In genomic region chr7:15515201-15515777, GRCh38 we compare ENCODE assay signal across 22 cellular contexts. TPM values are rescaled to one million over a fixed set of nuclear protein-coding genes. Genes with fewer than 3 reads are reported as not detected.
DNase-seq lines count a peak whose midpoint lies in the region; ATAC-seq and TF ChIP-seq lines count a peak whose summit lies in the region.
"Had no signal": no experiment of that assay in that cellular context is flagged by ENCODE, and none has a peak within 500 bp of the region (broad histone marks: within the 10 kb centered on the region; RNA-seq: fewer than 3 reads in every experiment).

No MANE protein-coding gene starts in this region.

- no peaks in the 10 kb centered on the region for H3K79me1 ChIP-seq in mesenchymal stem cell (replicated peaks; ENCODE audit: low read length, poor library complexity, severe bottlenecking)

- H3K18ac ChIP-seq in mesenchymal stem cell (ENCODE audit: low read depth in 1 of 2, low read length in 2 of 2), result no peak overlapping the region

- H3K27ac ChIP-seq in mesenchymal stem cell (ENCODE audit: low read length, poor library complexity, severe bottlenecking) (peak overlapping the region; percentile 55), thoracic aorta (no peak overlapping the region)
- H3K27ac ChIP-seq: WERI-Rb-1 had no signal

- no peak overlapping the region for H2AFZ ChIP-seq in mesenchymal stem cell (ENCODE audit: low read depth, low read length)

- POLR2A ChIA-PET in MCF 10A (lab: Yijun Ruan, JAX), result no interaction called here

- no peak overlapping the region for H4K8ac ChIP-seq in mesenchymal stem cell (ENCODE audit: low read length)

- peaks cover 4% of the 10 kb centered on the region for H3K9me3 ChIP-seq in mesenchymal stem cell (ENCODE audit: control insufficient read depth, low read length)
- H3K9me3 ChIP-seq in thoracic aorta, result peaks cover 5% of the 10 kb centered on the region

- H2BK120ac ChIP-seq in mesenchymal stem cell (ENCODE audit: low read depth, low read length), result no peak overlapping the region

- DNase-seq in NCI-H345 (lab: John Stamatoyannopoulos, UW), result peak; percentile 6
- no peak for DNase-seq in NCI-H345 treated with DMSO at 0.1 percent for 48 hours (lab: John Stamatoyannopoulos, UW; ENCODE audit: unreplicated experiment)
- peak; percentile 24 to 45 for DNase-seq in cardiac fibroblast (ENCODE audit: low read depth in 2 of 2)
- DNase-seq in mesenchymal stem cell, result peak; percentile 30
- DNase-seq in thoracic aorta (ENCODE audit: low spot score), result no peak
- DNase-seq in SKM-1 (lab: John Stamatoyannopoulos, UW; ENCODE audit: unreplicated experiment), result no peak
- DNase-seq in MCF 10A (ENCODE audit: unreplicated experiment), result no peak
- DNase-seq: amniotic stem cell; CD8-positive, alpha-beta memory T cell; erythroblast; left ventricle myocardium superior; MM.1S; natural killer cell; NCI-H2029 treated with DMSO at 0.1 percent for 48 hours; NCI-H69; stimulated activated CD4-positive, alpha-beta T cell treated with anti-CD3 and anti-CD28 coated beads, Interleukin-2, amount 100 ng/mL, for 24 hours; WERI-Rb-1 had no signal

- H3K4me1 Mint-ChIP-seq in MCF 10A (ENCODE audit: insufficient read depth, unreplicated experiment), result no peaks in the 10 kb centered on the region
- H3K4me1 Mint-ChIP-seq: activated T-helper 17 cell treated with anti-CD3 and anti-CD28 coated beads, Interleukin-2, amount 50 U/mL, for 72 hours; CD8-positive, alpha-beta memory T cell; natural killer cell had no signal

- H4K91ac ChIP-seq in mesenchymal stem cell (ENCODE audit: low read length), result no peak overlapping the region

- CTCF ChIA-PET in MCF 10A (lab: Yijun Ruan, JAX), result interaction anchor here (0.6 kb wide), 1 partner anchor 223 kb away, joined by 3 read pairs; no protein-coding TSS in a partner anchor

- no peak overlapping the region for H3K27ac Mint-ChIP-seq in MCF 10A (ENCODE audit: low read depth, unreplicated experiment)
- H3K27ac Mint-ChIP-seq: activated T-helper 17 cell treated with anti-CD3 and anti-CD28 coated beads, Interleukin-2, amount 50 U/mL, for 72 hours; CD8-positive, alpha-beta memory T cell; natural killer cell had no signal

- peak overlapping the region; percentile 23 for H3K4me2 ChIP-seq in mesenchymal stem cell (ENCODE audit: low read length, poor library complexity, severe bottlenecking)

- no peak overlapping the region for H3K23ac ChIP-seq in mesenchymal stem cell (ENCODE audit: low read length in 2 of 2)

- H2BK15ac ChIP-seq in mesenchymal stem cell (ENCODE audit: low read depth, poor library complexity, severe bottlenecking), result no peak overlapping the region

- H3K14ac ChIP-seq in mesenchymal stem cell (ENCODE audit: low read length in 2 of 2), result no peak overlapping the region

- H2BK5ac ChIP-seq in mesenchymal stem cell (ENCODE audit: low read depth, low read length, poor library complexity, severe bottlenecking), result no peak overlapping the region

- peak overlapping the region; percentile 70 for H3K9ac ChIP-seq in mesenchymal stem cell (ENCODE audit: low read length)

- H3K27me3 Mint-ChIP-seq in MCF 10A (ENCODE audit: insufficient read depth, unreplicated experiment), result peaks cover 71% of the 10 kb centered on the region
- H3K27me3 Mint-ChIP-seq: activated T-helper 17 cell treated with anti-CD3 and anti-CD28 coated beads, Interleukin-2, amount 50 U/mL, for 72 hours; CD8-positive, alpha-beta memory T cell had no signal

- ATAC-seq in thoracic aorta (ENCODE audit: insufficient number of reproducible peaks, low FRiP score, low read depth) (no peak), HG02870 (IDR thresholded peaks at IDR 0.05; ENCODE audit: unreplicated experiment) (no peak)
- ATAC-seq: activated T-helper 17 cell treated with anti-CD3 and anti-CD28 coated beads, Interleukin-2, amount 50 U/mL, for 72 hours; left ventricle myocardium superior; natural killer cell; Panc1 had no signal

- no peak overlapping the region for H2BK12ac ChIP-seq in mesenchymal stem cell (ENCODE audit: low read length in 2 of 2)

- TF ChIP-seq CTCF in cardiac fibroblast (IDR thresholded peaks at IDR 0.05; ENCODE audit: low read depth, low read length) (no peak), thoracic aorta (IDR thresholded peaks at IDR 0.05) (no peak), MCF 10A (IDR thresholded peaks at IDR 0.05; ENCODE audit: unreplicated experiment) (no peak)

- H3K4me3 ChIP-seq in cardiac fibroblast (replicated peaks in 1 of 2; ENCODE audit: low read depth in 2 of 2, low read length in 2 of 2), result peak overlapping the region in 1 of 2 donors; percentile 6
- peak overlapping the region in 1 of 2 experiments; percentile 38 for H3K4me3 ChIP-seq in mesenchymal stem cell (ENCODE audit: insufficient read depth in 1 of 2, low read depth in 1 of 2, low read length in 2 of 2)
- H3K4me3 ChIP-seq in thoracic aorta, result peak overlapping the region; percentile 46

- H2AK5ac ChIP-seq in mesenchymal stem cell (ENCODE audit: low read length, severe bottlenecking), result no peak overlapping the region

- H3K27me3 ChIP-seq in mesenchymal stem cell (ENCODE audit: control insufficient read depth in 1 of 2, insufficient read depth in 1 of 2, low read length in 2 of 2) (no peaks in the 10 kb centered on the region), thoracic aorta (replicated peaks; ENCODE audit: insufficient read depth) (no peaks in the 10 kb centered on the region)

- H3K4me1 ChIP-seq in mesenchymal stem cell (ENCODE audit: control insufficient read depth, insufficient read depth, low read depth, low read length) (no peaks in the 10 kb centered on the region), thoracic aorta (ENCODE audit: control insufficient read depth in 1 of 2, low read depth in 2 of 2) (peaks cover 3 to 7% of the 10 kb centered on the region in 2 donors)

- no peaks in the 10 kb centered on the region for H3K36me3 Mint-ChIP-seq in MCF 10A (ENCODE audit: insufficient read depth, unreplicated experiment)
- H3K36me3 Mint-ChIP-seq: CD8-positive, alpha-beta memory T cell had no signal

- intact Hi-C loops in MCF 10A (cut with micrococcal nuclease), result no loop called here

- 23% methylated on average over 2 of the region's 4 CpGs for WGBS in mesenchymal stem cell

- H3K4ac ChIP-seq in mesenchymal stem cell (ENCODE audit: low read depth in 1 of 2, low read length in 2 of 2), result no peak overlapping the region

- no TSS peak for BruUV-seq in MCF 10A (replicated peaks; lab: Mats Ljungman, UMichigan)

- no peak overlapping the region for H3K4me3 Mint-ChIP-seq in MCF 10A (ENCODE audit: unreplicated experiment)
- H3K4me3 Mint-ChIP-seq: activated T-helper 17 cell treated with anti-CD3 and anti-CD28 coated beads, Interleukin-2, amount 50 U/mL, for 72 hours; CD8-positive, alpha-beta memory T cell; natural killer cell had no signal

- H3K36me3 ChIP-seq in mesenchymal stem cell (ENCODE audit: control insufficient read depth in 1 of 2, insufficient read depth in 2 of 2, low read depth in 1 of 2, low read length in 2 of 2) (no peaks in the 10 kb centered on the region), thoracic aorta (no peaks in the 10 kb centered on the region)
- H3K36me3 ChIP-seq: WERI-Rb-1 had no signal

- H3K9me3 Mint-ChIP-seq in MCF 10A (ENCODE audit: unreplicated experiment), result peaks cover 16% of the 10 kb centered on the region

RNA-seq across cellular contexts. Expression of gene AGMO, which starts 46.5 kb away (rescaled TPM):
- polyA plus RNA-seq in mesenchymal stem cell (2013, experiment 1 of 2), result not detected
- polyA plus RNA-seq in mesenchymal stem cell (2013, experiment 2 of 2), result 0.01 TPM
- total RNA-seq in thoracic aorta (1 to 10 TPM in 1 of 2 donors, under 1 TPM in 1; 0.85 to 3.0 TPM), MCF 10A (2022) (not detected in 2 replicates)
- total RNA-seq: activated CD8-positive, alpha-beta memory T cell treated with anti-CD3 and anti-CD28 coated beads for 36 hours; activated T-helper 17 cell treated with anti-CD3 and anti-CD28 coated beads, Interleukin-2, amount 50 U/mL, for 72 hours; CD8-positive, alpha-beta memory T cell; G401; natural killer cell had no signal
- polyA plus RNA-seq: CD8-positive, alpha-beta memory T cell had no signal

Comparison
In these comparisons a context has a peak if more than half of its experiments do, and no peak if none do; other contexts are left out.
1. DNase-seq: peak in NCI-H345 (single experiment), cardiac fibroblast (2 of 2) and mesenchymal stem cell (single experiment); none in NCI-H345 treated with DMSO at 0.1 percent for 48 hours (single experiment), thoracic aorta (single experiment), SKM-1 (single experiment) and MCF 10A (single experiment).